ENCODE assay signal across 17 cellular contexts in genomic region chr4:174681723-174682300, GRCh38.
DNase-seq lines count a peak whose midpoint lies in the region; ATAC-seq and TF ChIP-seq lines count a peak whose summit lies in the region.
"Had no signal": no experiment of that assay in that cellular context is flagged by ENCODE, and none has a peak within 500 bp of the region (broad histone marks: within the 10 kb centered on the region; RNA-seq: fewer than 3 reads in every experiment).

No MANE protein-coding gene starts in this region.

- no peak overlapping the region for H2BK120ac ChIP-seq in IMR-90 (ENCODE audit: low read depth, low read length)

- no peak overlapping the region for H3K56ac ChIP-seq in IMR-90 (ENCODE audit: extremely low read depth, insufficient read depth, low read length)

- no peak overlapping the region for H2BK5ac ChIP-seq in IMR-90 (ENCODE audit: low read depth, low read length, poor library complexity, severe bottlenecking)

- no peaks in the 10 kb centered on the region for H3K36me3 Mint-ChIP-seq in Calu3 (ENCODE audit: insufficient read depth, unreplicated experiment)
- no peaks in the 10 kb centered on the region for H3K36me3 Mint-ChIP-seq in naive thymus-derived CD4-positive, alpha-beta T cell
- H3K36me3 Mint-ChIP-seq: immature natural killer cell, naive B cell had no signal

- no peaks in the 10 kb centered on the region for H4K20me1 ChIP-seq in IMR-90 (ENCODE audit: insufficient read depth, low read length)

- H3K27me3 ChIP-seq in IMR-90 (ENCODE audit: control insufficient read depth, insufficient read depth, low read length) (no peaks in the 10 kb centered on the region), gastroesophageal sphincter (no peaks in the 10 kb centered on the region)
- H3K27me3 ChIP-seq in naive thymus-derived CD4-positive, alpha-beta T cell (ENCODE audit: control insufficient read depth in 2 of 2, insufficient read depth in 2 of 2, low read length in 2 of 2): no peaks in the 10 kb centered on the region
- H3K27me3 ChIP-seq: right lobe of liver, testis had no signal

- dilution Hi-C loops in IMR-90 (cut with HindIII; ENCODE audit: low sequenced_read_pairs, unreplicated experiment): no loop called here

- H3K27ac ChIP-seq in IMR-90 (ENCODE audit: insufficient read depth, low read length) (no peak overlapping the region), gastroesophageal sphincter (no peak overlapping the region)
- no peak overlapping the region for H3K27ac ChIP-seq in naive thymus-derived CD4-positive, alpha-beta T cell (ENCODE audit: low read depth, low read length)
- H3K27ac ChIP-seq: epithelial cell of prostate, right lobe of liver, testis had no signal

- H3K9me3 ChIP-seq in IMR-90 (ENCODE audit: control insufficient read depth, insufficient read depth, low read length): peaks cover 6% of the 10 kb centered on the region; the same call in 1 of the 2 replicates
- H3K9me3 ChIP-seq in gastroesophageal sphincter: no peaks in the 10 kb centered on the region
- no peaks in the 10 kb centered on the region for H3K9me3 ChIP-seq in naive thymus-derived CD4-positive, alpha-beta T cell (ENCODE audit: control insufficient read depth in 2 of 3, low read length in 3 of 3)
- H3K9me3 ChIP-seq: right lobe of liver, testis had no signal

- ATAC-seq in IMR-90 (ENCODE audit: low read depth) (no peak), gastroesophageal sphincter (no peak)
- no peak for ATAC-seq in naive thymus-derived CD4-positive, alpha-beta T cell

- POLR2A ChIA-PET in IMR-90 (lab: Charles Lee; ENCODE audit: unreplicated experiment): no interaction called here
- POLR2A ChIA-PET in naive thymus-derived CD4-positive, alpha-beta T cell (lab: Charles Lee): no interaction called here

- no peak for TF ChIP-seq EP300 in gastroesophageal sphincter (IDR thresholded peaks at IDR 0.05)

- H3K9me3 Mint-ChIP-seq in Calu3 (ENCODE audit: low read depth, unreplicated experiment): no peaks in the 10 kb centered on the region
- no peaks in the 10 kb centered on the region for H3K9me3 Mint-ChIP-seq in naive thymus-derived CD4-positive, alpha-beta T cell
- H3K9me3 Mint-ChIP-seq: naive B cell had no signal

- H3K4me1 ChIP-seq in IMR-90 (ENCODE audit: control insufficient read depth, insufficient read depth, low read length): no peaks in the 10 kb centered on the region
- no peaks in the 10 kb centered on the region for H3K4me1 ChIP-seq in gastroesophageal sphincter
- no peaks in the 10 kb centered on the region for H3K4me1 ChIP-seq in naive thymus-derived CD4-positive, alpha-beta T cell (ENCODE audit: control insufficient read depth in 2 of 2, insufficient read depth in 2 of 2, low read length in 2 of 2)
- H3K4me1 ChIP-seq: right lobe of liver, testis had no signal

- H4K8ac ChIP-seq in IMR-90 (ENCODE audit: low read depth in 2 of 2, low read length in 2 of 2): no peak overlapping the region

- H2AFZ ChIP-seq in IMR-90 (replicated peaks; ENCODE audit: low read length, poor library complexity): no peak overlapping the region

- TF ChIP-seq CTCF in IMR-90 (conservative IDR thresholded peaks at IDR 0.05; ENCODE audit: low read depth, low read length) (no peak), gastroesophageal sphincter (IDR thresholded peaks at IDR 0.05) (no peak), Calu3 (IDR thresholded peaks at IDR 0.05; ENCODE audit: unreplicated experiment) (no peak)

- H3K14ac ChIP-seq in IMR-90 (replicated peaks; ENCODE audit: low read depth, low read length): no peak overlapping the region

- TF ChIP-seq RAD21 in IMR-90 (IDR thresholded peaks at IDR 0.05; ENCODE audit: low read length): no peak

- no peak overlapping the region for H3K4me3 Mint-ChIP-seq in Calu3 (ENCODE audit: low read depth, unreplicated experiment)
- H3K4me3 Mint-ChIP-seq in naive thymus-derived CD4-positive, alpha-beta T cell: no peak overlapping the region
- H3K4me3 Mint-ChIP-seq: immature natural killer cell, naive B cell had no signal

- H3K4me1 Mint-ChIP-seq in Calu3 (ENCODE audit: low read depth, unreplicated experiment): peaks cover 9% of the 10 kb centered on the region
- H3K4me1 Mint-ChIP-seq in naive thymus-derived CD4-positive, alpha-beta T cell: no peaks in the 10 kb centered on the region
- H3K4me1 Mint-ChIP-seq: immature natural killer cell, naive B cell had no signal

- in situ Hi-C loops in IMR-90 (cut with MboI; ENCODE audit: low sequenced_read_pairs): no loop called here

- BruUV-seq in IMR-90 (replicated peaks; lab: Mats Ljungman, UMichigan) (no TSS peak), Calu3 (replicated peaks; lab: Mats Ljungman, UMichigan) (no TSS peak)

- no peaks in the 10 kb centered on the region for H3K27me3 Mint-ChIP-seq in Calu3 (ENCODE audit: unreplicated experiment)
- H3K27me3 Mint-ChIP-seq in naive thymus-derived CD4-positive, alpha-beta T cell: no peaks in the 10 kb centered on the region
- H3K27me3 Mint-ChIP-seq: naive B cell had no signal

- H2AK5ac ChIP-seq in IMR-90 (ENCODE audit: low read depth, low read length): no peak overlapping the region

- intact Hi-C loops in IMR-90 (cut with micrococcal nuclease) (no loop called here), Calu3 (cut with micrococcal nuclease; ENCODE audit: unreplicated experiment) (no loop called here)
- intact Hi-C loops in naive thymus-derived CD4-positive, alpha-beta T cell (cut with micrococcal nuclease): no loop called here

- no peaks in the 10 kb centered on the region for H3K9me1 ChIP-seq in IMR-90 (ENCODE audit: insufficient read depth, low read length)

- no peak overlapping the region for H3K18ac ChIP-seq in IMR-90 (ENCODE audit: low read depth, low read length)

- H3K4me3 ChIP-seq in IMR-90 (ENCODE audit: insufficient read depth, low read depth, low read length) (no peak overlapping the region), gastroesophageal sphincter (no peak overlapping the region)
- H3K4me3 ChIP-seq in naive thymus-derived CD4-positive, alpha-beta T cell (ENCODE audit: low read length): no peak overlapping the region
- H3K4me3 ChIP-seq: right lobe of liver, testis had no signal

- TF ChIP-seq POLR2A in IMR-90 (IDR thresholded peaks at IDR 0.05; ENCODE audit: low read depth, low read length): no peak
- TF ChIP-seq POLR2A in gastroesophageal sphincter (IDR thresholded peaks at IDR 0.05): no peak

- no peak overlapping the region for H3K27ac Mint-ChIP-seq in Calu3 (ENCODE audit: unreplicated experiment)
- no peak overlapping the region for H3K27ac Mint-ChIP-seq in naive thymus-derived CD4-positive, alpha-beta T cell
- H3K27ac Mint-ChIP-seq: immature natural killer cell had no signal

- DNase-seq in COLO829 (ENCODE audit: low spot score): peak; percentile 88
- DNase-seq in IMR-90: peak; percentile 25
- peak; percentile 45 for DNase-seq in astrocyte of the hippocampus (ENCODE audit: low read depth, low spot score)
- peak; percentile 45 for DNase-seq in kidney tubule cell (ENCODE audit: low spot score)
- DNase-seq in Calu3: no peak
- DNase-seq in stimulated activated CD4-positive, alpha-beta T cell treated with anti-CD3 and anti-CD28 coated beads, Interleukin-2, amount 100 ng/mL, for 48 hours: no peak
- DNase-seq in naive thymus-derived CD4-positive, alpha-beta T cell: no peak
- DNase-seq: activated T-cell treated with anti-CD3 and anti-CD28 coated beads, Interleukin-2, amount 50 U/mL, for 1 hour; immature natural killer cell; naive B cell; NCI-H1417; NCI-H526; right lobe of liver; SIG-M5; testis had no signal

- no peak overlapping the region for H3K4me2 ChIP-seq in IMR-90 (ENCODE audit: low read depth, low read length)

- H4K91ac ChIP-seq in IMR-90 (ENCODE audit: insufficient read depth, low read depth, low read length): no peak overlapping the region

- no peak overlapping the region for H2BK15ac ChIP-seq in IMR-90 (ENCODE audit: low read depth, low read length)

- no CpG with 5 or more reads among the region's 4 CpGs for WGBS in IMR-90 (ENCODE audit: extremely low coverage in 2 of 2, insufficient read length in 1 of 2), 2 experiments
- 77 to 84% methylated on average over 4 of the region's 4 CpGs for WGBS in gastroesophageal sphincter (ENCODE audit: low coverage in 1 of 2), 2 donors

- no peak overlapping the region for H3K9ac ChIP-seq in IMR-90 (ENCODE audit: low read depth, low read length)

- H2AK9ac ChIP-seq in IMR-90 (replicated peaks; ENCODE audit: low read depth, low read length, poor library complexity): no peak overlapping the region

- no peak overlapping the region for H3K4ac ChIP-seq in IMR-90 (ENCODE audit: low read depth, low read length)

- CTCF ChIA-PET in IMR-90 (lab: Yijun Ruan, JAX) (no interaction called here), Calu3 (lab: Charles Lee) (interaction anchor here (0.6 kb wide), 1 partner anchor 35 kb away, joined by 7 read pairs; no protein-coding TSS in a partner anchor)
- CTCF ChIA-PET in naive thymus-derived CD4-positive, alpha-beta T cell (lab: Charles Lee): no interaction called here

- no peak overlapping the region for H4K5ac ChIP-seq in IMR-90 (ENCODE audit: low read depth, low read length)

- H3K79me1 ChIP-seq in IMR-90 (ENCODE audit: low read depth in 1 of 2, low read length in 2 of 2): no peaks in the 10 kb centered on the region

- H3K36me3 ChIP-seq in IMR-90 (ENCODE audit: control insufficient read depth, insufficient read depth, low read length): no peaks in the 10 kb centered on the region
- no peaks in the 10 kb centered on the region for H3K36me3 ChIP-seq in gastroesophageal sphincter
- no peaks in the 10 kb centered on the region for H3K36me3 ChIP-seq in naive thymus-derived CD4-positive, alpha-beta T cell (ENCODE audit: control insufficient read depth in 2 of 3, insufficient read depth in 3 of 3, low read length in 3 of 3)
- H3K36me3 ChIP-seq: right lobe of liver had no signal

- no peak overlapping the region for H3K23ac ChIP-seq in IMR-90 (ENCODE audit: low read depth, low read length)

- no peak overlapping the region for H2BK20ac ChIP-seq in IMR-90 (ENCODE audit: low read depth, low read length)

TF ChIP-seq in IMR-90, 13 proteins besides CTCF, POLR2A, EP300 and RAD21:
- TF ChIP-seq BHLHE40 (IDR thresholded peaks at IDR 0.05; ENCODE audit: low read depth, low read length) (no peak), MAFK (IDR thresholded peaks at IDR 0.05; ENCODE audit: low read depth, low read length) (no peak), MXI1 (IDR thresholded peaks at IDR 0.05; ENCODE audit: borderline replicate concordance, low read depth, low read length) (no peak), CHD1 (IDR thresholded peaks at IDR 0.05; ENCODE audit: low read depth, low read length) (no peak)

Comparison
In these comparisons a context has a peak if more than half of its experiments do, and no peak if none do; other contexts are left out.
1. DNase-seq: peak in COLO829 (single experiment), IMR-90 (single experiment), astrocyte of the hippocampus (single experiment) and kidney tubule cell (single experiment); none in Calu3 (single experiment), stimulated activated CD4-positive, alpha-beta T cell treated with anti-CD3 and anti-CD28 coated beads, Interleukin-2, amount 100 ng/mL, for 48 hours (0 of 2) and naive thymus-derived CD4-positive, alpha-beta T cell (0 of 9).